12 cellular contexts compared by ENCODE assay signal in genomic region chrX:91779139-91779538, GRCh38. TPM values are rescaled to one million over a fixed set of nuclear protein-coding genes. Genes with fewer than 3 reads are reported as not detected.
A peak's percentile ranks its signal among the peaks of the same experiment; 100 is the strongest.
DNase-seq lines count a peak whose midpoint lies in the region; ATAC-seq and TF ChIP-seq lines count a peak whose summit lies in the region.
"Not testable (repeated sequence)": the region's sequence is repeated elsewhere in the genome, so short reads cannot be mapped to it uniquely, and the experiment has no call there.
"Had no signal": no experiment of that assay in that cellular context is flagged by ENCODE, and none has a peak within 500 bp of the region (broad histone marks: within the 10 kb centered on the region; RNA-seq: fewer than 3 reads in every experiment).

PCDH11X (plus strand) TSS chrX:91779375; CDS start chrX:91835505, 56,130 bp downstream.

- POLR2A ChIA-PET in activated CD4-positive, alpha-beta T cell treated with anti-CD3 and anti-CD28 coated beads for 36 hours (lab: Charles Lee), result not testable (repeated sequence)

- peak within 1 kb of the TSS; percentile 15; the same call in 1 of the 2 replicates for H3K4me2 ChIP-seq in MM.1S (ENCODE audit: low read depth, low read length)
- H3K4me2 ChIP-seq in neural cell (ENCODE audit: low read length), result not testable (repeated sequence)

- not testable (repeated sequence) for H3K27ac ChIP-seq in MM.1S (ENCODE audit: low read length); dorsolateral prefrontal cortex; neural cell (ENCODE audit: low read length)

- H3K36me3 Mint-ChIP-seq in activated CD4-positive, alpha-beta T cell treated with anti-CD3 and anti-CD28 coated beads for 36 hours (ENCODE audit: low read depth), result not testable (repeated sequence)

- not testable (repeated sequence) for H3K4me3 Mint-ChIP-seq in activated CD4-positive, alpha-beta T cell treated with anti-CD3 and anti-CD28 coated beads for 36 hours

- H3K27me3 ChIP-seq in MM.1S (replicated peaks; ENCODE audit: insufficient read depth, low read length); neural cell (ENCODE audit: insufficient read depth, low read depth, low read length): not testable (repeated sequence)
- peaks cover 0 to 65% (median 25%) of the 10 kb centered on the region in 45 donors for H3K27me3 ChIP-seq in dorsolateral prefrontal cortex

- not testable (repeated sequence) for H3K9me2 ChIP-seq in MM.1S (replicated peaks; ENCODE audit: insufficient read depth, low read length); neural cell (ENCODE audit: insufficient read depth, low read length)

- CTCF ChIA-PET in activated CD4-positive, alpha-beta T cell treated with anti-CD3 and anti-CD28 coated beads for 36 hours (lab: Charles Lee), result not testable (repeated sequence)

- peak; percentile 53 for ATAC-seq in activated CD4-positive, alpha-beta T cell treated with anti-CD3 and anti-CD28 coated beads for 36 hours
- ATAC-seq in stimulated activated naive CD8-positive, alpha-beta T cell treated with anti-CD3 and anti-CD28 coated beads, Interleukin-15, Interleukin-2, amounts not matched to agents 100 U/mL and 50 U/mL, for 24 hours, result peak; percentile 6

- H3K36me3 ChIP-seq in MM.1S (replicated peaks; ENCODE audit: insufficient read depth, low read length); neural cell (ENCODE audit: insufficient read depth, low read length): not testable (repeated sequence)

- not testable (repeated sequence) for H4K20me1 ChIP-seq in MM.1S (ENCODE audit: insufficient read depth, low read length); neural cell (ENCODE audit: insufficient read depth)

- H2AFZ ChIP-seq in MM.1S (ENCODE audit: low read length); neural cell (ENCODE audit: low read depth, low read length): not testable (repeated sequence)

- intact Hi-C loops in activated CD4-positive, alpha-beta T cell treated with anti-CD3 and anti-CD28 coated beads for 36 hours (cut with DNase I, micrococcal nuclease); dorsolateral prefrontal cortex (cut with DNase I): not testable (repeated sequence)

- not testable (repeated sequence) for H3K4me1 Mint-ChIP-seq in activated CD4-positive, alpha-beta T cell treated with anti-CD3 and anti-CD28 coated beads for 36 hours

- not testable (repeated sequence) for H3K9me3 Mint-ChIP-seq in activated CD4-positive, alpha-beta T cell treated with anti-CD3 and anti-CD28 coated beads for 36 hours (ENCODE audit: low read depth)

- H3K9ac ChIP-seq in MM.1S (ENCODE audit: low read length); neural cell (ENCODE audit: low read length): not testable (repeated sequence)

- DNase-seq in DMS53 (lab: John Stamatoyannopoulos, UW) (peak; percentile 86), MM.1S (peak; percentile 47), NCI-H82 (lab: John Stamatoyannopoulos, UW) (peak; percentile 30), dorsolateral prefrontal cortex (peak in 7 of 10 donors; percentile 36 to 52 (median 40))
- DNase-seq in activated CD4-positive, alpha-beta T cell treated with anti-CD3 and anti-CD28 coated beads for 36 hours, result peak; percentile 7
- not testable (repeated sequence) for DNase-seq in stimulated activated naive CD8-positive, alpha-beta T cell treated with anti-CD3 and anti-CD28 coated beads, Interleukin-15, Interleukin-2, amounts not matched to agents 100 U/mL and 50 U/mL, for 24 hours

- TF ChIP-seq CTCF in MM.1S (IDR thresholded peaks at IDR 0.05; ENCODE audit: low read length); dorsolateral prefrontal cortex (IDR thresholded peaks at IDR 0.05 in 54 of 56, conservative IDR thresholded peaks at IDR 0.05 in 2 of 56; ENCODE audit: low read depth in 1 of 56, partially characterized antibody in 56 of 56); neural cell (IDR thresholded peaks at IDR 0.05; ENCODE audit: poor library complexity, severe bottlenecking): not testable (repeated sequence)

- not testable (repeated sequence) for H3K27me3 Mint-ChIP-seq in activated CD4-positive, alpha-beta T cell treated with anti-CD3 and anti-CD28 coated beads for 36 hours

- H3K4me1 ChIP-seq in MM.1S (ENCODE audit: low read length), result not testable (repeated sequence)

- not testable (repeated sequence) for H3F3A ChIP-seq in MM.1S (ENCODE audit: insufficient read depth, low read length); neural cell (ENCODE audit: insufficient read depth, low read length, poor library complexity, severe bottlenecking)

- not testable (repeated sequence) for H3K79me2 ChIP-seq in MM.1S (ENCODE audit: low read length); neural cell (replicated peaks; ENCODE audit: insufficient read depth, low read length)

- H3K27ac Mint-ChIP-seq in activated CD4-positive, alpha-beta T cell treated with anti-CD3 and anti-CD28 coated beads for 36 hours, result not testable (repeated sequence)

- not testable (repeated sequence) for H3K9me3 ChIP-seq in MM.1S (replicated peaks; ENCODE audit: insufficient read depth, low read length); neural cell (ENCODE audit: low read length)

- not testable (repeated sequence) for TF ChIP-seq RAD21 in neural cell (conservative IDR thresholded peaks at IDR 0.05)

- TF ChIP-seq EP300 in neural cell (conservative IDR thresholded peaks at IDR 0.05; ENCODE audit: poor library complexity, severe bottlenecking), result not testable (repeated sequence)

- H3K4me3 ChIP-seq in MM.1S (ENCODE audit: low read length), result not testable (repeated sequence)
- peak within 1 kb of the TSS in 51 of 59 donors; percentile 4 to 60 (median 39) for H3K4me3 ChIP-seq in dorsolateral prefrontal cortex
- peak within 1 kb of the TSS; percentile 20 for H3K4me3 ChIP-seq in iPS-11a (ENCODE audit: low read depth, low read length)
- H3K4me3 ChIP-seq in neural cell (ENCODE audit: low read length), result peak within 1 kb of the TSS; percentile 58

RNA-seq across cellular contexts. Expression of gene PCDH11X, which starts in this region (rescaled TPM):
- under 1 TPM in 1 of 2 experiments, not detected in 1; 0.05 TPM for total RNA-seq in activated CD4-positive, alpha-beta T cell treated with anti-CD3 and anti-CD28 coated beads for 36 hours
- total RNA-seq in dorsolateral prefrontal cortex, result 10 to 100 TPM; 10.4 to 40.4 (median 20.9) TPM
- polyA plus RNA-seq in neural cell, result 2.5 and 3.4 TPM in 2 replicates
- polyA minus RNA-seq in neural cell, result 22.3 and 22.4 TPM in 2 replicates
- total RNA-seq: activated T-helper 1 cell treated with anti-CD3 and anti-CD28 coated beads, Interleukin-12 subunit alpha, Interleukin-12 subunit beta, Interleukin-2, Interleukin-4 antibody, amounts not matched to agents 30 ng/mL and 10 ng/mL and 1 ng/mL, durations not matched to agents 14 hours and 24 hours and 36 hours; CD4-positive, alpha-beta memory T cell; mammary epithelial cell; osteoblast had no signal
- polyA plus RNA-seq: CD4-positive, alpha-beta memory T cell; mammary epithelial cell had no signal

Comparison
In these comparisons a context has a peak if more than half of its experiments do, and no peak if none do; other contexts are left out.
1. RNA of gene PCDH11X (total RNA-seq): 10.4 to 40.4 TPM in dorsolateral prefrontal cortex; 0.05 TPM in activated CD4-positive, alpha-beta T cell treated with anti-CD3 and anti-CD28 coated beads for 36 hours; every median in the first group is over 10 times any median in the second.
2. Peak in DNase-seq and ATAC-seq in activated CD4-positive, alpha-beta T cell treated with anti-CD3 and anti-CD28 coated beads for 36 hours; RNA of the gene not detected or under 1 TPM.